In genomic region chr3:4977889-4978258, GRCh38 we compare ENCODE assay signal across 1 cellular context.
TF ChIP-seq lines count a peak whose summit lies in the region.

No MANE protein-coding gene starts in this region.

TF ChIP-seq in HepG2, 621 proteins besides CTCF, POLR2A, EP300 and RAD21 (continued from another document and continues in another):
- TF ChIP-seq, protein P1, sequence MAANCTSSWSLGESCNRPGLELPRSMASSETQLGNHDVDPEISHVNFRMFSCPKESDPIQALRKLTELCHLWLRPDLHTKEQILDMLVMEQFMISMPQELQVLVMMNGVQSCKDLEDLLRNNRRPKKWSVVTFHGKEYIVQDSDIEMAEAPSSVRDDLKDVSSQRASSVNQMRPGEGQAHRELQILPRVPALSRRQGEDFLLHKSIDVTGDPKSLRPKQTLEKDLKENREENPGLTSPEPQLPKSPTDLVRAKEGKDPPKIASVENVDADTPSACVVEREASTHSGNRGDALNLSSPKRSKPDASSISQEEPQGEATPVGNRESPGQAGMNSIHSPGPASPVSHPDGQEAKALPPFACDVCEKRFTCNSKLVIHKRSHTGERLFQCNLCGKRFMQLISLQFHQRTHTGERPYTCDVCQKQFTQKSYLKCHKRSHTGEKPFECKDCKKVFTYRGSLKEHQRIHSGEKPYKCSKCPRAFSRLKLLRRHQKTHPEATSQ (CRISPR knock-in tag; IDR thresholded peaks at IDR 0.05; ENCODE audit: borderline replicate concordance), result no peak
- TF ChIP-seq ZBTB49 (CRISPR knock-in tag; IDR thresholded peaks at IDR 0.05; ENCODE audit: borderline replicate concordance) (no peak), ZNF570 (CRISPR knock-in tag; IDR thresholded peaks at IDR 0.05; ENCODE audit: borderline replicate concordance) (0 out of 2 replicates have a peak, but pooled peaks have one; percentile 9), SIN3B (IDR thresholded peaks at IDR 0.05; ENCODE audit: low read length) (no peak), ZFP1 (CRISPR knock-in tag; IDR thresholded peaks at IDR 0.05) (no peak), MTF1 (CRISPR knock-in tag; IDR thresholded peaks at IDR 0.05) (0 out of 2 replicates have a peak, but pooled peaks have one; percentile 29), HMG20A (CRISPR knock-in tag; IDR thresholded peaks at IDR 0.05; ENCODE audit: borderline replicate concordance) (no peak), ARID5B (CRISPR knock-in tag; IDR thresholded peaks at IDR 0.05) (no peak), MYNN (CRISPR knock-in tag; IDR thresholded peaks at IDR 0.05; ENCODE audit: low read depth) (0 out of 2 replicates have a peak, but pooled peaks have one; percentile 41), DR1 (CRISPR knock-in tag; IDR thresholded peaks at IDR 0.05) (no peak; the same call in 1 of the 2 replicates), KIAA2018 (CRISPR knock-in tag; IDR thresholded peaks at IDR 0.05; ENCODE audit: borderline replicate concordance) (no peak), MEF2D (CRISPR knock-in tag; IDR thresholded peaks at IDR 0.05) (0 out of 2 replicates have a peak, but pooled peaks have one; percentile 8), MIER2 (CRISPR knock-in tag; IDR thresholded peaks at IDR 0.05) (no peak), ZNF335 (CRISPR knock-in tag; IDR thresholded peaks at IDR 0.05) (no peak; the same call in 1 of the 2 replicates), ZNF33B (CRISPR knock-in tag; IDR thresholded peaks at IDR 0.05) (no peak), TEAD3 (CRISPR knock-in tag; optimal IDR thresholded peaks at IDR 0.05; ENCODE audit: borderline replicate concordance) (no peak), ZNF550 (CRISPR knock-in tag; IDR thresholded peaks at IDR 0.05; ENCODE audit: borderline replicate concordance) (no peak), RFXANK (CRISPR knock-in tag; IDR thresholded peaks at IDR 0.05) (0 out of 2 replicates have a peak, but pooled peaks have one; percentile 4), YY1 (IDR thresholded peaks at IDR 0.05; ENCODE audit: insufficient read depth, insufficient replicate concordance, low read depth, low read length) (no peak), IKZF5 (CRISPR knock-in tag; IDR thresholded peaks at IDR 0.05) (no peak), CREM (IDR thresholded peaks at IDR 0.05) (peak; percentile 28; the same call in 1 of the 2 replicates), CREM (CRISPR knock-in tag; IDR thresholded peaks at IDR 0.05) (no peak), NR2F6 (IDR thresholded peaks at IDR 0.05) (peak; percentile 63; the same call in 1 of the 2 replicates), NR2F6 (CRISPR knock-in tag; IDR thresholded peaks at IDR 0.05) (no peak), FOSL1 (CRISPR knock-in tag; IDR thresholded peaks at IDR 0.05; ENCODE audit: borderline replicate concordance) (no peak), MLXIP (CRISPR knock-in tag; IDR thresholded peaks at IDR 0.05; ENCODE audit: borderline replicate concordance) (no peak), ATF7-NPFF (CRISPR knock-in tag; IDR thresholded peaks at IDR 0.05; ENCODE audit: low read depth) (no peak), ZNF160 (CRISPR knock-in tag; IDR thresholded peaks at IDR 0.05) (no peak), ZNF253 (CRISPR knock-in tag; IDR thresholded peaks at IDR 0.05; ENCODE audit: borderline replicate concordance) (0 out of 2 replicates have a peak, but pooled peaks have one; percentile 3)
- TF ChIP-seq, protein P2, sequence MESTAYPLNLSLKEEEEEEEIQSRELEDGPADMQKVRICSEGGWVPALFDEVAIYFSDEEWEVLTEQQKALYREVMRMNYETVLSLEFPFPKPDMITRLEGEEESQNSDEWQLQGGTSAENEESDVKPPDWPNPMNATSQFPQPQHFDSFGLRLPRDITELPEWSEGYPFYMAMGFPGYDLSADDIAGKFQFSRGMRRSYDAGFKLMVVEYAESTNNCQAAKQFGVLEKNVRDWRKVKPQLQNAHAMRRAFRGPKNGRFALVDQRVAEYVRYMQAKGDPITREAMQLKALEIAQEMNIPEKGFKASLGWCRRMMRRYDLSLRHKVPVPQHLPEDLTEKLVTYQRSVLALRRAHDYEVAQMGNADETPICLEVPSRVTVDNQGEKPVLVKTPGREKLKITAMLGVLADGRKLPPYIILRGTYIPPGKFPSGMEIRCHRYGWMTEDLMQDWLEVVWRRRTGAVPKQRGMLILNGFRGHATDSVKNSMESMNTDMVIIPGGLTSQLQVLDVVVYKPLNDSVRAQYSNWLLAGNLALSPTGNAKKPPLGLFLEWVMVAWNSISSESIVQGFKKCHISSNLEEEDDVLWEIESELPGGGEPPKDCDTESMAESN (CRISPR knock-in tag; conservative IDR thresholded peaks at IDR 0.05), result no peak
- TF ChIP-seq, protein P3, sequence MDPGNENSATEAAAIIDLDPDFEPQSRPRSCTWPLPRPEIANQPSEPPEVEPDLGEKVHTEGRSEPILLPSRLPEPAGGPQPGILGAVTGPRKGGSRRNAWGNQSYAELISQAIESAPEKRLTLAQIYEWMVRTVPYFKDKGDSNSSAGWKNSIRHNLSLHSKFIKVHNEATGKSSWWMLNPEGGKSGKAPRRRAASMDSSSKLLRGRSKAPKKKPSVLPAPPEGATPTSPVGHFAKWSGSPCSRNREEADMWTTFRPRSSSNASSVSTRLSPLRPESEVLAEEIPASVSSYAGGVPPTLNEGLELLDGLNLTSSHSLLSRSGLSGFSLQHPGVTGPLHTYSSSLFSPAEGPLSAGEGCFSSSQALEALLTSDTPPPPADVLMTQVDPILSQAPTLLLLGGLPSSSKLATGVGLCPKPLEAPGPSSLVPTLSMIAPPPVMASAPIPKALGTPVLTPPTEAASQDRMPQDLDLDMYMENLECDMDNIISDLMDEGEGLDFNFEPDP (CRISPR knock-in tag; conservative IDR thresholded peaks at IDR 0.05), result 0 out of 2 replicates have a peak, but pooled peaks have one; percentile 68
